ENCODE assay signal across 8 cellular contexts in genomic region chr20:37914672-37915433, GRCh38. TPM values are rescaled to one million over a fixed set of nuclear protein-coding genes. Genes with fewer than 3 reads are reported as not detected.
DNase-seq lines count a peak whose midpoint lies in the region; ATAC-seq and TF ChIP-seq lines count a peak whose summit lies in the region.

No MANE protein-coding gene starts in this region.

- 4% methylated on average over 34 of the region's 34 CpGs for WGBS in HUES64

- peaks cover 28% of the 10 kb centered on the region for H3K4me1 ChIP-seq in HUES64 (ENCODE audit: insufficient read depth, low read length)

- peak overlapping the region; percentile 58 for H3K4me3 ChIP-seq in HUES64 (ENCODE audit: low read length)
- H3K4me3 ChIP-seq in skeletal muscle cell (ENCODE audit: low read depth, low read length): peak overlapping the region; percentile 7

- peaks cover 21% of the 10 kb centered on the region for H3K27me3 ChIP-seq in HUES64 (ENCODE audit: insufficient read depth, low read length)

- DNase-seq in WTC11 (ENCODE audit: low spot score): peak; percentile 72
- no peak for DNase-seq in left ventricle myocardium superior
- DNase-seq in skeletal muscle cell (ENCODE audit: low read depth): no peak
- no peak for DNase-seq in epidermal melanocyte (ENCODE audit: insufficient read length, low spot score)
- no peak for DNase-seq in SW480 (ENCODE audit: low spot score)

- H3K9me3 Mint-ChIP-seq in WTC11: no peaks in the 10 kb centered on the region

- peaks cover 67% of the 10 kb centered on the region for H3K4me1 Mint-ChIP-seq in WTC11

- no peaks in the 10 kb centered on the region for H3K36me3 ChIP-seq in HUES64 (ENCODE audit: insufficient read depth, low read length)

- H3K4me3 Mint-ChIP-seq in WTC11: peak overlapping the region; percentile 76

- POLR2A ChIA-PET in WTC11 (lab: Charles Lee): interaction anchor here (0.6 to 1.1 kb wide), 2 partner anchors 10 to 12 kb away, joined by 3 read pairs; partner anchors contain the start of gene VSTM2L

- H3K27ac ChIP-seq in HUES64 (ENCODE audit: low read depth, low read length): peak overlapping the region; percentile 74

- H3K27ac Mint-ChIP-seq in WTC11: peak overlapping the region; percentile 87

- peak; percentile 59 for ATAC-seq in WTC11
- peak; percentile 46 for ATAC-seq in left ventricle myocardium superior
- no peak for ATAC-seq in GM18502 (IDR thresholded peaks at IDR 0.05; ENCODE audit: poor library complexity, unreplicated experiment)
- no peak for ATAC-seq in HG02571 (IDR thresholded peaks at IDR 0.05; ENCODE audit: unreplicated experiment)

- intact Hi-C loops in left ventricle myocardium superior (cut with micrococcal nuclease): no loop called here

- peak overlapping the region; percentile 46 for H3K9ac ChIP-seq in HUES64 (ENCODE audit: low read depth, low read length)

- no peaks in the 10 kb centered on the region for H3K36me3 Mint-ChIP-seq in WTC11

- peaks cover 37% of the 10 kb centered on the region for H3K27me3 Mint-ChIP-seq in WTC11 (ENCODE audit: low read depth)

- no peaks in the 10 kb centered on the region for H3K9me3 ChIP-seq in HUES64 (ENCODE audit: insufficient read depth, low read depth, low read length)

- no peak for TF ChIP-seq CTCF in WTC11 (IDR thresholded peaks at IDR 0.05)

- CTCF ChIA-PET in WTC11 (lab: Charles Lee): interaction anchor here (0.6 to 2.1 kb wide), 23 partner anchors 9 to 442 kb away, joined by 3 to 17 read pairs (median 4); partner anchors contain the start of gene VSTM2L

TF ChIP-seq in WTC11, 78 proteins besides CTCF, POLR2A, EP300 and RAD21:
- TF ChIP-seq RELA (CRISPR knock-in tag; IDR thresholded peaks at IDR 0.05; ENCODE audit: borderline replicate concordance): no peak
- no peak for TF ChIP-seq CREB1 (CRISPR knock-in tag; IDR thresholded peaks at IDR 0.05)
- TF ChIP-seq MXD4 (CRISPR knock-in tag; IDR thresholded peaks at IDR 0.05; ENCODE audit: borderline replicate concordance): no peak
- TF ChIP-seq ZNF281 (CRISPR knock-in tag; IDR thresholded peaks at IDR 0.05): no peak
- TF ChIP-seq FOXP1 (CRISPR knock-in tag; IDR thresholded peaks at IDR 0.05; ENCODE audit: borderline replicate concordance): peak; percentile 12; the same call in 1 of the 2 replicates
- no peak for TF ChIP-seq ZNF425 (CRISPR knock-in tag; conservative IDR thresholded peaks at IDR 0.05)
- TF ChIP-seq USF2 (CRISPR knock-in tag; IDR thresholded peaks at IDR 0.05): peak; percentile 16
- no peak for TF ChIP-seq NFATC4 (CRISPR knock-in tag; IDR thresholded peaks at IDR 0.05)
- peak; percentile 85 for TF ChIP-seq SP1 (CRISPR knock-in tag; conservative IDR thresholded peaks at IDR 0.05)
- TF ChIP-seq MAX (CRISPR knock-in tag; IDR thresholded peaks at IDR 0.05): 0 out of 2 replicates have a peak, but pooled peaks have one; percentile 13
- TF ChIP-seq GTF2I (CRISPR knock-in tag; conservative IDR thresholded peaks at IDR 0.05): peak; percentile 99
- TF ChIP-seq, protein P1, sequence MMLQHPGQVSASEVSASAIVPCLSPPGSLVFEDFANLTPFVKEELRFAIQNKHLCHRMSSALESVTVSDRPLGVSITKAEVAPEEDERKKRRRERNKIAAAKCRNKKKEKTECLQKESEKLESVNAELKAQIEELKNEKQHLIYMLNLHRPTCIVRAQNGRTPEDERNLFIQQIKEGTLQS (CRISPR knock-in tag; conservative IDR thresholded peaks at IDR 0.05): no peak
- TF ChIP-seq MYBL2 (CRISPR knock-in tag; IDR thresholded peaks at IDR 0.05): 0 out of 2 replicates have a peak, but pooled peaks have one; percentile 53
- TF ChIP-seq HMGXB4 (CRISPR knock-in tag; IDR thresholded peaks at IDR 0.05): 0 out of 2 replicates have a peak, but pooled peaks have one; percentile 29
- TF ChIP-seq ETV6 (CRISPR knock-in tag; IDR thresholded peaks at IDR 0.05): 0 out of 2 replicates have a peak, but pooled peaks have one; percentile 34
- 0 out of 2 replicates have a peak, but pooled peaks have one; percentile 49 for TF ChIP-seq ZNF671 (CRISPR knock-in tag; IDR thresholded peaks at IDR 0.05)
- TF ChIP-seq ZNF121 (CRISPR knock-in tag; IDR thresholded peaks at IDR 0.05): peak; percentile 91
- TF ChIP-seq ESRRA (CRISPR knock-in tag; IDR thresholded peaks at IDR 0.05; ENCODE audit: borderline replicate concordance): no peak
- TF ChIP-seq JAZF1 (CRISPR knock-in tag; IDR thresholded peaks at IDR 0.05): no peak
- TF ChIP-seq ZNF317 (CRISPR knock-in tag; IDR thresholded peaks at IDR 0.05; ENCODE audit: borderline replicate concordance, low read depth): no peak
- TF ChIP-seq ERG (CRISPR knock-in tag; IDR thresholded peaks at IDR 0.05): no peak
- no peak for TF ChIP-seq TEAD1 (CRISPR knock-in tag; IDR thresholded peaks at IDR 0.05)

RNA-seq across cellular contexts. Expression of gene VSTM2L, which starts 11.9 kb away (rescaled TPM):
- 3.1 TPM for polyA plus RNA-seq in HUES64 (2013, experiment 1 of 2)
- 5.7 TPM for polyA plus RNA-seq in HUES64 (2013, experiment 2 of 2)
- total RNA-seq in WTC11 (2021): 1.7 to 2.1 TPM (median 1.9 TPM) in 3 replicates
- total RNA-seq in left ventricle myocardium superior: 10.3 TPM

Comparison
In these comparisons a context has a peak if more than half of its experiments do, and no peak if none do; other contexts are left out.
1. ATAC-seq: peak in WTC11 (single experiment) and left ventricle myocardium superior (single experiment); none in GM18502 (single experiment) and HG02571 (single experiment).